Comparison of ENCODE assay signal across 13 cellular contexts in genomic region chr2:46032996-46033395, GRCh38.
DNase-seq lines count a peak whose midpoint lies in the region; ATAC-seq and TF ChIP-seq lines count a peak whose summit lies in the region.
"Had no signal": no experiment of that assay in that cellular context is flagged by ENCODE, and none has a peak within 500 bp of the region (broad histone marks: within the 10 kb centered on the region; RNA-seq: fewer than 3 reads in every experiment).

No MANE protein-coding gene starts in this region.

- peaks cover 0 to 60% (median 30%) of the 10 kb centered on the region in 4 donors for H3K4me1 ChIP-seq in right lobe of liver

- no peak overlapping the region for H3K4me3 ChIP-seq in GM06990 (replicated peaks; ENCODE audit: low read depth, low read length)
- H3K4me3 ChIP-seq in right lobe of liver, result no peak overlapping the region
- H3K4me3 ChIP-seq: thyroid gland had no signal

- DNase-seq in GM06990 (ENCODE audit: extremely low read depth, insufficient read length) (peak; percentile 12), right lobe of liver (no peak), SHP77 treated with DMSO at 0.1 percent for 48 hours (lab: John Stamatoyannopoulos, UW) (no peak), occipital lobe (lab: John Stamatoyannopoulos, UW) (no peak), NCI-H524 (lab: John Stamatoyannopoulos, UW) (no peak)
- peak; percentile 73 for DNase-seq in activated CD8-positive, alpha-beta T cell treated with anti-CD3 and anti-CD28 coated beads for 36 hours
- no peak for DNase-seq in stimulated activated naive B cell treated with anti-CD40 and anti-IgM and Interleukin-4, amounts not matched to agents 10 μg/mL and 1 μg/mL and 100 μg/mL, for 72 hours
- DNase-seq: CD4-positive, alpha-beta memory T cell; kidney; naive B cell; NCI-H524 treated with DMSO at 0.1 percent for 48 hours; thyroid gland had no signal

- H3K4me3 Mint-ChIP-seq in activated CD8-positive, alpha-beta T cell treated with anti-CD3 and anti-CD28 coated beads for 36 hours, result no peak overlapping the region
- H3K4me3 Mint-ChIP-seq in stimulated activated naive B cell treated with anti-CD40 and anti-IgM and Interleukin-4, amounts not matched to agents 10 μg/mL and 1 μg/mL and 100 μg/mL, for 72 hours, result no peak overlapping the region
- H3K4me3 Mint-ChIP-seq: CD4-positive, alpha-beta memory T cell; naive B cell had no signal

- H3K27me3 ChIP-seq in GM06990 (replicated peaks; ENCODE audit: control insufficient read depth, insufficient read depth, low read length), result no peaks in the 10 kb centered on the region
- no peaks in the 10 kb centered on the region for H3K27me3 ChIP-seq in right lobe of liver
- H3K27me3 ChIP-seq: thyroid gland had no signal

- H3K36me3 Mint-ChIP-seq in activated CD8-positive, alpha-beta T cell treated with anti-CD3 and anti-CD28 coated beads for 36 hours (ENCODE audit: low read depth), result no peaks in the 10 kb centered on the region
- H3K36me3 Mint-ChIP-seq in stimulated activated naive B cell treated with anti-CD40 and anti-IgM and Interleukin-4, amounts not matched to agents 10 μg/mL and 1 μg/mL and 100 μg/mL, for 72 hours, result peaks cover 16 to 41% of the 10 kb centered on the region in 2 donors

- H3K27ac Mint-ChIP-seq in activated CD8-positive, alpha-beta T cell treated with anti-CD3 and anti-CD28 coated beads for 36 hours, result peak overlapping the region; percentile 65
- no peak overlapping the region for H3K27ac Mint-ChIP-seq in stimulated activated naive B cell treated with anti-CD40 and anti-IgM and Interleukin-4, amounts not matched to agents 10 μg/mL and 1 μg/mL and 100 μg/mL, for 72 hours
- H3K27ac Mint-ChIP-seq: CD4-positive, alpha-beta memory T cell had no signal

- H3K27me3 Mint-ChIP-seq in activated CD8-positive, alpha-beta T cell treated with anti-CD3 and anti-CD28 coated beads for 36 hours, result no peaks in the 10 kb centered on the region
- no peaks in the 10 kb centered on the region for H3K27me3 Mint-ChIP-seq in stimulated activated naive B cell treated with anti-CD40 and anti-IgM and Interleukin-4, amounts not matched to agents 10 μg/mL and 1 μg/mL and 100 μg/mL, for 72 hours
- H3K27me3 Mint-ChIP-seq: CD4-positive, alpha-beta memory T cell; naive B cell had no signal

- TF ChIP-seq POLR2A in right lobe of liver (IDR thresholded peaks at IDR 0.05), result no peak

- CTCF ChIA-PET in activated CD8-positive, alpha-beta T cell treated with anti-CD3 and anti-CD28 coated beads for 36 hours (lab: Charles Lee), result interaction anchor here (1.0 kb wide), 1 partner anchor 22 kb away, joined by 3 read pairs; no protein-coding TSS in a partner anchor

- WGBS in right lobe of liver (ENCODE audit: insufficient coverage, low coverage, low lambda C conversion rate, missing lambda C conversion rate), result 25% methylated on average over 2 of the region's 5 CpGs

- ATAC-seq in GM18861 (IDR thresholded peaks at IDR 0.05; ENCODE audit: unreplicated experiment) (peak; percentile 37), right lobe of liver (peak in 3 of 4 donors; percentile 28 to 54 (median 51))
- ATAC-seq in activated CD8-positive, alpha-beta T cell treated with anti-CD3 and anti-CD28 coated beads for 36 hours, result peak; percentile 90
- ATAC-seq in stimulated activated naive B cell treated with anti-CD40 and anti-IgM and Interleukin-4, amounts not matched to agents 10 μg/mL and 1 μg/mL and 100 μg/mL, for 72 hours (replicated peaks), result no peak

- H3K36me3 ChIP-seq in GM06990 (ENCODE audit: control insufficient read depth, insufficient read depth, low read length) (no peaks in the 10 kb centered on the region), right lobe of liver (no peaks in the 10 kb centered on the region)
- H3K36me3 ChIP-seq: thyroid gland had no signal

- peak overlapping the region in 1 of 3 donors; percentile 36 for H3K27ac ChIP-seq in right lobe of liver

- POLR2A ChIA-PET in activated CD8-positive, alpha-beta T cell treated with anti-CD3 and anti-CD28 coated beads for 36 hours (lab: Charles Lee), result interaction anchor here (0.7 to 1.1 kb wide), 2 partner anchors 13 to 18 kb away, joined by 3 to 4 read pairs; no protein-coding TSS in a partner anchor

- TF ChIP-seq CTCF in GM06990 (IDR thresholded peaks at IDR 0.05; ENCODE audit: insufficient read depth, low read length, poor library complexity, severe bottlenecking) (no peak), right lobe of liver (IDR thresholded peaks at IDR 0.05) (no peak)
- no peak for TF ChIP-seq CTCF in activated CD8-positive, alpha-beta T cell treated with anti-CD3 and anti-CD28 coated beads for 36 hours (IDR thresholded peaks at IDR 0.05)

- peaks cover 6% of the 10 kb centered on the region for H3K4me1 Mint-ChIP-seq in activated CD8-positive, alpha-beta T cell treated with anti-CD3 and anti-CD28 coated beads for 36 hours (ENCODE audit: low read depth)
- no peaks in the 10 kb centered on the region for H3K4me1 Mint-ChIP-seq in stimulated activated naive B cell treated with anti-CD40 and anti-IgM and Interleukin-4, amounts not matched to agents 10 μg/mL and 1 μg/mL and 100 μg/mL, for 72 hours
- H3K4me1 Mint-ChIP-seq: CD4-positive, alpha-beta memory T cell had no signal

- no peaks in the 10 kb centered on the region for H3K9me3 Mint-ChIP-seq in activated CD8-positive, alpha-beta T cell treated with anti-CD3 and anti-CD28 coated beads for 36 hours
- no peaks in the 10 kb centered on the region for H3K9me3 Mint-ChIP-seq in stimulated activated naive B cell treated with anti-CD40 and anti-IgM and Interleukin-4, amounts not matched to agents 10 μg/mL and 1 μg/mL and 100 μg/mL, for 72 hours

- no peaks in the 10 kb centered on the region for H3K9me3 ChIP-seq in right lobe of liver
- H3K9me3 ChIP-seq: thyroid gland had no signal

- intact Hi-C loops in activated CD8-positive, alpha-beta T cell treated with anti-CD3 and anti-CD28 coated beads for 36 hours (cut with micrococcal nuclease), result no loop called here
- intact Hi-C loops in right lobe of liver (cut with DNase I), result no loop called here

Comparison
In these comparisons a context has a peak if more than half of its experiments do, and no peak if none do; other contexts are left out.
1. DNase-seq: peak in GM06990 (single experiment) and activated CD8-positive, alpha-beta T cell treated with anti-CD3 and anti-CD28 coated beads for 36 hours (single experiment); none in right lobe of liver (0 of 3), SHP77 treated with DMSO at 0.1 percent for 48 hours (single experiment), occipital lobe (single experiment), NCI-H524 (0 of 2) and stimulated activated naive B cell treated with anti-CD40 and anti-IgM and Interleukin-4, amounts not matched to agents 10 μg/mL and 1 μg/mL and 100 μg/mL, for 72 hours (single experiment).
2. ATAC-seq: peak in GM18861 (single experiment), activated CD8-positive, alpha-beta T cell treated with anti-CD3 and anti-CD28 coated beads for 36 hours (single experiment) and right lobe of liver (3 of 4); none in stimulated activated naive B cell treated with anti-CD40 and anti-IgM and Interleukin-4, amounts not matched to agents 10 μg/mL and 1 μg/mL and 100 μg/mL, for 72 hours (0 of 2).